In the genomic region with DNA sequence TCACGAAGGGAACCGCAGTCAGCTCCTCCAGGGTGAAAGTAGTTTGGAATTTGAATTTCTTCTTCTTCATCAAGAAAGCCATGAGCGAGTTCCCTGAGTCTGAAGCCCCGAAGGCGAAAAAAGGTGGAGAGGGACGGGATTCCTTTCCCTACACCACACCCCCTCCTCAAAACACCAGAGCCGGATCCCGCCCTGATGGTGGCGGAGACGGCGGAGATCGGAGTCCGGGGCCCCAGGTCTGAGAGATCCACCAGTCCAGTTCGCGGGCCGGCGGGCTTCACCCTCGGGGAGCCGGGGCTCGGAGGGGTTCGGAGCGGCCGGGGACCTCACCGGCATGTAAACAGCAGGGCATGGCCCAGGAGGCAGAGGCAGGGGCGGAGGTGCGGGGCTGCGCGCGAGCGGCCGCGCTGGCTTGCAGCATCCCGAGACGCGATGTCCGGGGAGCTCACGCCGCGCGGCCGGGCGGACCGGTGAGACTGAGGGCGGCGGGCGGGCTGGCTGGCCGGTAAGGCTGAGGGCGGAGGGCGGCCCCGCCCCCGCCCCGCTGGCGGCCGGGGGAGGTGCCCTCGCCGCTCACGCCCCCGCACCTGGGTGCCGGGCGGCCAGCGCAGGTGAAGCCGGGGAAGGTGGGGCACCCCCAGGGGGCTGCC, we compare ENCODE assay signal across 8 cellular contexts. TPM values are rescaled to one million over a fixed set of nuclear protein-coding genes. Genes with fewer than 3 reads are reported as not detected.
A peak's percentile ranks its signal among the peaks of the same experiment; 100 is the strongest.
DNase-seq lines count a peak whose midpoint lies in the region; ATAC-seq and TF ChIP-seq lines count a peak whose summit lies in the region.

No MANE protein-coding gene starts in this region.

- TF ChIP-seq POLR2A in Peyer's patch (IDR thresholded peaks at IDR 0.05) = peak; percentile 91 to 93

- no peaks in the 10 kb centered on the region for H3K9me3 Mint-ChIP-seq in stimulated activated memory B cell treated with anti-CD40 and anti-IgM and Interleukin-4, amounts not matched to agents 10 μg/mL and 1 μg/mL and 100 μg/mL, for 72 hours

- peaks cover 0 to 40% (median 28%) of the 10 kb centered on the region in 4 donors for H3K4me1 ChIP-seq in Peyer's patch

- peaks cover 23% of the 10 kb centered on the region for H3K36me3 Mint-ChIP-seq in stimulated activated memory B cell treated with anti-CD40 and anti-IgM and Interleukin-4, amounts not matched to agents 10 μg/mL and 1 μg/mL and 100 μg/mL, for 72 hours

- no peaks in the 10 kb centered on the region for H3K36me3 ChIP-seq in Peyer's patch

- DNase-seq in Right ventricle myocardium superior (peak; percentile 57), Right ventricle myocardium inferior (ENCODE audit: missing footprints) (no peak), Peyer's patch (peak; percentile 75 to 87 (median 86)), astrocyte of the spinal cord (ENCODE audit: low read depth, low spot score) (peak; percentile 26), islet precursor cell (peak; percentile 70), GM19240 (ENCODE audit: insufficient read length, low spot score) (no peak)

- H3K27me3 Mint-ChIP-seq in stimulated activated memory B cell treated with anti-CD40 and anti-IgM and Interleukin-4, amounts not matched to agents 10 μg/mL and 1 μg/mL and 100 μg/mL, for 72 hours = no peaks in the 10 kb centered on the region

- peak overlapping the region; percentile 95 to 99 (median 96) for H3K27ac ChIP-seq in Peyer's patch

- peak overlapping the region; percentile 91 to 97 (median 97) for H3K4me3 ChIP-seq in Peyer's patch
- peak overlapping the region; percentile 64 for H3K4me3 ChIP-seq in astrocyte of the spinal cord (ENCODE audit: low read depth, low read length)

- H3K4me3 Mint-ChIP-seq in stimulated activated memory B cell treated with anti-CD40 and anti-IgM and Interleukin-4, amounts not matched to agents 10 μg/mL and 1 μg/mL and 100 μg/mL, for 72 hours = peak overlapping the region; percentile 99

- H3K27me3 ChIP-seq in Peyer's patch = no peaks in the 10 kb centered on the region

- H3K27ac Mint-ChIP-seq in stimulated activated memory B cell treated with anti-CD40 and anti-IgM and Interleukin-4, amounts not matched to agents 10 μg/mL and 1 μg/mL and 100 μg/mL, for 72 hours = peak overlapping the region; percentile 94

- in situ Hi-C loops in astrocyte of the spinal cord (cut with HindIII; ENCODE audit: low sequenced_read_pairs) = no loop called here

- peak; percentile 14 for ATAC-seq in Right ventricle myocardium superior (ENCODE audit: poor library complexity)
- ATAC-seq in Right ventricle myocardium inferior = no peak
- ATAC-seq in HG02938 (IDR thresholded peaks at IDR 0.05; ENCODE audit: unreplicated experiment) = peak; percentile 23
- ATAC-seq in stimulated activated memory B cell treated with anti-CD40 and anti-IgM and Interleukin-4, amounts not matched to agents 10 μg/mL and 1 μg/mL and 100 μg/mL, for 72 hours = peak; percentile 66

- peaks cover 76% of the 10 kb centered on the region for H3K4me1 Mint-ChIP-seq in stimulated activated memory B cell treated with anti-CD40 and anti-IgM and Interleukin-4, amounts not matched to agents 10 μg/mL and 1 μg/mL and 100 μg/mL, for 72 hours

- TF ChIP-seq CTCF in Peyer's patch (IDR thresholded peaks at IDR 0.05) (no peak), astrocyte of the spinal cord (IDR thresholded peaks at IDR 0.05; ENCODE audit: low read depth, low read length) (no peak)

- H3K9me3 ChIP-seq in Peyer's patch = no peaks in the 10 kb centered on the region

- intact Hi-C loops in Right ventricle myocardium superior (cut with DNase I) = no loop called here
- intact Hi-C loops in Right ventricle myocardium inferior (cut with DNase I) = loop anchor here (2.0 to 5.0 kb wide), 2 partner anchors 37 to 57 kb away; no protein-coding TSS in a partner anchor

RNA-seq across cellular contexts. Expression of gene EEIG1, which starts 0.6 kb away (rescaled TPM):
- total RNA-seq in Right ventricle myocardium superior (21.8 TPM), Right ventricle myocardium inferior (25.3 TPM), Peyer's patch (100 to 1,000 TPM in 3 of 4 donors, 10 to 100 TPM in 1; 71.8 to 219 (median 122) TPM)

RNA-seq across cellular contexts. Expression of gene DPM2, which starts 42.5 kb away (rescaled TPM):
- total RNA-seq in Right ventricle myocardium superior (9.9 TPM), Right ventricle myocardium inferior (11.9 TPM), Peyer's patch (10 to 100 TPM; 20.6 to 27.3 (median 22.1) TPM)

RNA-seq across cellular contexts. Expression of gene PIP5KL1, which starts 49.6 kb away (rescaled TPM):
- 0.48 TPM for total RNA-seq in Right ventricle myocardium superior
- total RNA-seq in Right ventricle myocardium inferior = not detected
- 1 to 10 TPM in 1 of 4 donors, not detected in 3; 2.5 TPM for total RNA-seq in Peyer's patch

Comparison
In these comparisons a context has a peak if more than half of its experiments do, and no peak if none do; other contexts are left out.
1. DNase-seq: peak in Right ventricle myocardium superior (single experiment), Peyer's patch (3 of 3), astrocyte of the spinal cord (single experiment) and islet precursor cell (single experiment); none in Right ventricle myocardium inferior (single experiment) and GM19240 (single experiment).